ENCODE assay signal across 26 cellular contexts in genomic region chr11:72605958-72606357, GRCh38.
A peak's percentile ranks its signal among the peaks of the same experiment; 100 is the strongest.
DNase-seq lines count a peak whose midpoint lies in the region; ATAC-seq, FAIRE-seq and TF ChIP-seq lines count a peak whose summit lies in the region.
"Had no signal": no experiment of that assay in that cellular context is flagged by ENCODE, and none has a peak within 500 bp of the region (broad histone marks: within the 10 kb centered on the region; RNA-seq: fewer than 3 reads in every experiment).

No MANE protein-coding gene starts in this region.

- H3K27me3 Mint-ChIP-seq in brain (peaks cover 12% of the 10 kb centered on the region), nephron (ENCODE audit: low read depth) (peaks cover 56% of the 10 kb centered on the region)

- no peak for FAIRE-seq in GM12891 (lab: Jason Lieb, UNC)
- FAIRE-seq: astrocyte, frontal cortex, kidney, TTC549 had no signal

- 14 to 48% (median 40%) methylated on average over 6 to 8 of the region's 8 CpGs for WGBS in heart left ventricle, 4 donors
- WGBS in upper lobe of left lung, 2 donors = 55 to 69% methylated on average over 6 to 8 of the region's 8 CpGs
- 39 to 48% (median 45%) methylated on average over 4 to 8 of the region's 8 CpGs for WGBS in stomach, 5 donors

- H3K27me3 ChIP-seq in heart left ventricle = peaks cover 0 to 13% (median 0%) of the 10 kb centered on the region in 9 donors
- no peaks in the 10 kb centered on the region for H3K27me3 ChIP-seq in upper lobe of left lung
- peaks cover 0 to 24% (median 2%) of the 10 kb centered on the region in 3 donors for H3K27me3 ChIP-seq in stomach

- peak overlapping the region in 4 of 5 experiments; percentile 69 to 95 (median 74) for H3K27ac Mint-ChIP-seq in brain
- H3K27ac Mint-ChIP-seq in nephron = peak overlapping the region in 2 of 3 experiments; percentile 40 to 56
- H3K27ac Mint-ChIP-seq: activated CD4-positive, alpha-beta T cell treated with anti-CD3 and anti-CD28 coated beads for 36 hours; activated CD8-positive, alpha-beta memory T cell treated with anti-CD3 and anti-CD28 coated beads, Interleukin-2, amount 10 ng/mL, durations not matched to agents 7 days and 5 days; naive thymus-derived CD8-positive, alpha-beta T cell; stimulated activated memory B cell treated with anti-CD40 and anti-IgM and Interleukin-4, amounts not matched to agents 10 μg/mL and 1 μg/mL and 100 μg/mL, for 72 hours had no signal

- H3K9me3 ChIP-seq in heart left ventricle (no peaks in the 10 kb centered on the region), upper lobe of left lung (no peaks in the 10 kb centered on the region), stomach (no peaks in the 10 kb centered on the region)

- H3K4me3 ChIP-seq in heart left ventricle (peak overlapping the region in 1 of 12 donors; percentile 1), upper lobe of left lung (no peak overlapping the region), stomach (no peak overlapping the region)
- H3K4me3 ChIP-seq: skin epidermis had no signal

- H3K9me3 Mint-ChIP-seq in brain (no peaks in the 10 kb centered on the region), nephron (no peaks in the 10 kb centered on the region)
- H3K9me3 Mint-ChIP-seq: naive thymus-derived CD8-positive, alpha-beta T cell; stimulated activated memory B cell treated with anti-CD40 and anti-IgM and Interleukin-4, amounts not matched to agents 10 μg/mL and 1 μg/mL and 100 μg/mL, for 72 hours had no signal

- no peak overlapping the region for H3K4me3 Mint-ChIP-seq in brain
- no peak overlapping the region for H3K4me3 Mint-ChIP-seq in nephron
- H3K4me3 Mint-ChIP-seq: activated CD4-positive, alpha-beta T cell treated with anti-CD3 and anti-CD28 coated beads for 36 hours; activated CD8-positive, alpha-beta memory T cell treated with anti-CD3 and anti-CD28 coated beads, Interleukin-2, amount 10 ng/mL, durations not matched to agents 7 days and 5 days; naive thymus-derived CD8-positive, alpha-beta T cell; stimulated activated memory B cell treated with anti-CD40 and anti-IgM and Interleukin-4, amounts not matched to agents 10 μg/mL and 1 μg/mL and 100 μg/mL, for 72 hours had no signal

- peak; percentile 27 to 66 (median 50) for ATAC-seq in heart left ventricle
- peak in 1 of 2 donors; percentile 22 for ATAC-seq in upper lobe of left lung (ENCODE audit: low FRiP score in 2 of 2)
- no peak for ATAC-seq in HG02588 (IDR thresholded peaks at IDR 0.05; ENCODE audit: unreplicated experiment)
- ATAC-seq: activated CD4-positive, alpha-beta T cell treated with anti-CD3 and anti-CD28 coated beads for 36 hours; activated CD8-positive, alpha-beta memory T cell treated with anti-CD3 and anti-CD28 coated beads, Interleukin-2, amount 10 ng/mL, durations not matched to agents 7 days and 5 days; HCT116; naive thymus-derived CD8-positive, alpha-beta T cell; stimulated activated memory B cell treated with anti-CD40 and anti-IgM and Interleukin-4, amounts not matched to agents 10 μg/mL and 1 μg/mL and 100 μg/mL, for 72 hours had no signal

- H3K4me1 Mint-ChIP-seq in brain (peaks cover 13% of the 10 kb centered on the region), nephron (peaks cover 31% of the 10 kb centered on the region)
- H3K4me1 Mint-ChIP-seq: activated CD4-positive, alpha-beta T cell treated with anti-CD3 and anti-CD28 coated beads for 36 hours; naive thymus-derived CD8-positive, alpha-beta T cell had no signal

- intact Hi-C loops in heart left ventricle (cut with DNase I) = no loop called here
- intact Hi-C loops in stomach (cut with DNase I; ENCODE audit: low total_unique reads) = no loop called here

- H3K27ac ChIP-seq in heart left ventricle (peak overlapping the region in 11 of 12 donors; percentile 8 to 67 (median 32)), upper lobe of left lung (peak overlapping the region in 3 of 4 donors; percentile 36 to 57 (median 38)), stomach (peak overlapping the region in 2 of 5 donors; percentile 8 to 9)

- H3K36me3 ChIP-seq in heart left ventricle (peaks cover 0 to 10% (median 0%) of the 10 kb centered on the region in 9 donors), upper lobe of left lung (no peaks in the 10 kb centered on the region), stomach (no peaks in the 10 kb centered on the region)

- TF ChIP-seq POLR2A in heart left ventricle (IDR thresholded peaks at IDR 0.05) = no peak
- TF ChIP-seq POLR2A in upper lobe of left lung (IDR thresholded peaks at IDR 0.05) = no peak
- no peak for TF ChIP-seq POLR2A in stomach (IDR thresholded peaks at IDR 0.05)
- no peak for TF ChIP-seq POLR2A in GM12891 (IDR thresholded peaks at IDR 0.05; ENCODE audit: low read depth, low read length)

- no peak for TF ChIP-seq CTCF in brain (conservative IDR thresholded peaks at IDR 0.05)
- no peak for TF ChIP-seq CTCF in heart left ventricle (IDR thresholded peaks at IDR 0.05)
- no peak for TF ChIP-seq CTCF in nephron (IDR thresholded peaks at IDR 0.05; ENCODE audit: unreplicated experiment in 3 of 3)
- no peak for TF ChIP-seq CTCF in upper lobe of left lung (IDR thresholded peaks at IDR 0.05)
- TF ChIP-seq CTCF in stomach (IDR thresholded peaks at IDR 0.05) = no peak

- no peaks in the 10 kb centered on the region for H3K36me3 Mint-ChIP-seq in brain
- H3K36me3 Mint-ChIP-seq in nephron (ENCODE audit: low read depth) = no peaks in the 10 kb centered on the region
- H3K36me3 Mint-ChIP-seq: activated CD8-positive, alpha-beta memory T cell treated with anti-CD3 and anti-CD28 coated beads, Interleukin-2, amount 10 ng/mL, durations not matched to agents 7 days and 5 days; naive thymus-derived CD8-positive, alpha-beta T cell; stimulated activated memory B cell treated with anti-CD40 and anti-IgM and Interleukin-4, amounts not matched to agents 10 μg/mL and 1 μg/mL and 100 μg/mL, for 72 hours had no signal

- no peak for DNase-seq in heart left ventricle
- DNase-seq in upper lobe of left lung = no peak
- no peak for DNase-seq in stomach
- DNase-seq in T-helper 2 cell = no peak
- DNase-seq in GM12891 (ENCODE audit: insufficient read length, low spot score) = no peak
- DNase-seq: activated CD4-positive, alpha-beta T cell treated with anti-CD3 and anti-CD28 coated beads for 36 hours; activated CD8-positive, alpha-beta memory T cell treated with anti-CD3 and anti-CD28 coated beads, Interleukin-2, amount 10 ng/mL, durations not matched to agents 7 days and 5 days; activated naive CD4-positive, alpha-beta T cell treated with anti-CD3 and anti-CD28 coated beads, Interleukin-2, amount 50 U/mL, for 16 hours; cerebellar nuclear complex; effector CD4-positive, alpha-beta T cell; GF-D8; KG1; kidney; MV-4-11; naive thymus-derived CD8-positive, alpha-beta T cell; NCI-H1694; SHP77 treated with DMSO at 0.1 percent for 48 hours had no signal

- TF ChIP-seq EP300 in upper lobe of left lung (IDR thresholded peaks at IDR 0.05) (no peak), stomach (IDR thresholded peaks at IDR 0.05) (no peak)

- H3K4me1 ChIP-seq in heart left ventricle = peaks cover 0 to 37% (median 21%) of the 10 kb centered on the region in 12 donors
- H3K4me1 ChIP-seq in upper lobe of left lung = peaks cover 0 to 7% (median 5%) of the 10 kb centered on the region in 4 donors
- peaks cover 7 to 41% (median 26%) of the 10 kb centered on the region in 4 donors for H3K4me1 ChIP-seq in stomach

TF ChIP-seq in GM12891, 5 proteins besides CTCF, POLR2A, EP300 and RAD21:
- TF ChIP-seq PAX5 (IDR thresholded peaks at IDR 0.05; ENCODE audit: insufficient read depth, low read length, severe bottlenecking) (no peak), SPI1 (IDR thresholded peaks at IDR 0.05; ENCODE audit: low read depth, low read length) (no peak), POLR2AphosphoS5 (IDR thresholded peaks at IDR 0.05; ENCODE audit: low read depth, low read length) (no peak), TAF1 (IDR thresholded peaks at IDR 0.05; ENCODE audit: low read depth, low read length) (no peak), POU2F2 (IDR thresholded peaks at IDR 0.05; ENCODE audit: low read depth, low read length) (no peak)
